In genomic region chr1:43205671-43206070, GRCh38 we compare ENCODE assay signal across 14 cellular contexts. TPM values are rescaled to one million over a fixed set of nuclear protein-coding genes. Genes with fewer than 3 reads are reported as not detected.
A peak's percentile ranks its signal among the peaks of the same experiment; 100 is the strongest.
DNase-seq lines count a peak whose midpoint lies in the region; ATAC-seq, FAIRE-seq and TF ChIP-seq lines count a peak whose summit lies in the region.
"Had no signal": no experiment of that assay in that cellular context is flagged by ENCODE, and none has a peak within 500 bp of the region (broad histone marks: within the 10 kb centered on the region; RNA-seq: fewer than 3 reads in every experiment).

No MANE protein-coding gene starts in this region.

- intact Hi-C loops in MCF 10A (cut with micrococcal nuclease) (no loop called here), breast epithelium (cut with DNase I; ENCODE audit: low total_unique reads) (no loop called here), upper lobe of right lung (cut with DNase I) (no loop called here)

- FAIRE-seq in astrocyte (lab: Jason Lieb, UNC) (no peak), keratinocyte (lab: Jason Lieb, UNC) (peak; percentile 46)
- FAIRE-seq: GM12891 had no signal

- H3K27me3 ChIP-seq in breast epithelium (no peaks in the 10 kb centered on the region), astrocyte (ENCODE audit: insufficient read depth, low read length) (no peaks in the 10 kb centered on the region), keratinocyte (ENCODE audit: control insufficient read depth, extremely low read depth, insufficient read depth, low read length) (no peaks in the 10 kb centered on the region), upper lobe of right lung (no peaks in the 10 kb centered on the region)

- H3K9me3 Mint-ChIP-seq in MCF 10A (ENCODE audit: unreplicated experiment) (no peaks in the 10 kb centered on the region), astrocyte (ENCODE audit: unreplicated experiment) (peaks cover 8% of the 10 kb centered on the region), progenitor cell of endocrine pancreas (ENCODE audit: low read depth) (peaks cover 8% of the 10 kb centered on the region)
- H3K9me3 Mint-ChIP-seq in naive thymus-derived CD8-positive, alpha-beta T cell, result peaks cover 3 to 16% (median 11%) of the 10 kb centered on the region in 9 donors

- peak; percentile 8 for DNase-seq in MCF 10A (ENCODE audit: unreplicated experiment)
- DNase-seq in breast epithelium (ENCODE audit: low spot score in 2 of 2), result no peak
- DNase-seq in astrocyte (ENCODE audit: low read depth), result peak; percentile 33
- no peak for DNase-seq in keratinocyte (ENCODE audit: low read depth, low spot score)
- no peak for DNase-seq in upper lobe of right lung
- DNase-seq in KBM-7, result no peak
- DNase-seq in progenitor cell of endocrine pancreas (ENCODE audit: low spot score, unreplicated experiment), result no peak
- DNase-seq in naive thymus-derived CD8-positive, alpha-beta T cell, result no peak
- DNase-seq: activated CD4-positive, alpha-beta T cell treated with anti-CD3 and anti-CD28 coated beads for 48 hours; NCI-H187; NCI-H774 had no signal

- H3K27ac ChIP-seq in breast epithelium, result no peak overlapping the region
- H3K27ac ChIP-seq in astrocyte (ENCODE audit: low read depth, low read length), result peak overlapping the region; percentile 94
- peak overlapping the region; percentile 91 for H3K27ac ChIP-seq in keratinocyte (ENCODE audit: control insufficient read depth, insufficient read depth, low read length)
- peak overlapping the region; percentile 7 for H3K27ac ChIP-seq in upper lobe of right lung
- H3K27ac ChIP-seq: 22Rv1 had no signal

- no peaks in the 10 kb centered on the region for H3K9me1 ChIP-seq in keratinocyte (ENCODE audit: control insufficient read depth, extremely low read depth, insufficient read depth, low read length)

- H3K36me3 Mint-ChIP-seq in MCF 10A (ENCODE audit: insufficient read depth, unreplicated experiment), result no peaks in the 10 kb centered on the region
- H3K36me3 Mint-ChIP-seq in astrocyte (ENCODE audit: low read depth, unreplicated experiment), result no peaks in the 10 kb centered on the region
- no peaks in the 10 kb centered on the region for H3K36me3 Mint-ChIP-seq in progenitor cell of endocrine pancreas (ENCODE audit: insufficient read depth)
- peaks cover 0 to 10% (median 0%) of the 10 kb centered on the region in 3 donors for H3K36me3 Mint-ChIP-seq in naive thymus-derived CD8-positive, alpha-beta T cell

- H3K79me2 ChIP-seq in astrocyte (ENCODE audit: insufficient read depth, low read length) (no peaks in the 10 kb centered on the region), keratinocyte (ENCODE audit: control insufficient read depth, insufficient read depth, low read length) (no peaks in the 10 kb centered on the region)

- in situ Hi-C loops in KBM-7 (cut with MboI; ENCODE audit: low pct_unique_long_range_greater_than_20kb, low sequenced_read_pairs), result no loop called here

- H3K4me2 ChIP-seq in astrocyte (ENCODE audit: low read length) (peak overlapping the region; percentile 80), keratinocyte (ENCODE audit: control insufficient read depth, extremely low read depth, insufficient read depth, low read depth, low read length) (peak overlapping the region; percentile 85)

- H3K27me3 Mint-ChIP-seq in MCF 10A (ENCODE audit: insufficient read depth, unreplicated experiment) (no peaks in the 10 kb centered on the region), astrocyte (ENCODE audit: low read depth, unreplicated experiment) (no peaks in the 10 kb centered on the region), progenitor cell of endocrine pancreas (no peaks in the 10 kb centered on the region)
- peaks cover 3 to 9% (median 5%) of the 10 kb centered on the region in 5 donors for H3K27me3 Mint-ChIP-seq in naive thymus-derived CD8-positive, alpha-beta T cell

- H3K4me3 ChIP-seq in breast epithelium (no peak overlapping the region), astrocyte (ENCODE audit: insufficient read depth, low read depth, low read length) (no peak overlapping the region), keratinocyte (ENCODE audit: control insufficient read depth in 2 of 3, extremely low read depth in 1 of 3, insufficient read depth in 2 of 3, low read depth in 1 of 3, low read length in 3 of 3) (no peak overlapping the region), upper lobe of right lung (no peak overlapping the region)

- POLR2A ChIA-PET in MCF 10A (lab: Yijun Ruan, JAX), result interaction anchor here (0.6 to 3.0 kb wide), 4 partner anchors 34 to 1121 kb away, joined by 3 to 20 read pairs (median 4); partner anchors contain the start of genes CFAP57, EBNA1BP2 and ELOVL1
- POLR2A ChIA-PET in naive thymus-derived CD8-positive, alpha-beta T cell (lab: Charles Lee), result interaction anchor here (0.6 kb wide), 1 partner anchor 741 kb away, joined by 3 read pairs; the partner anchor contains the start of gene IPO13

- H3K9ac ChIP-seq in astrocyte (ENCODE audit: low read length) (no peak overlapping the region), keratinocyte (ENCODE audit: control insufficient read depth, extremely low read depth, insufficient read depth, low read length) (peak overlapping the region; percentile 19)

- no peaks in the 10 kb centered on the region for H3K4me1 ChIP-seq in breast epithelium
- H3K4me1 ChIP-seq in astrocyte (ENCODE audit: insufficient read depth, low read length), result peaks cover 26% of the 10 kb centered on the region
- H3K4me1 ChIP-seq in keratinocyte (ENCODE audit: control insufficient read depth, extremely low read depth, insufficient read depth, low read length), result peaks cover 31% of the 10 kb centered on the region
- H3K4me1 ChIP-seq in upper lobe of right lung, result peaks cover 19% of the 10 kb centered on the region

- H3K9me3 ChIP-seq in breast epithelium (no peaks in the 10 kb centered on the region), astrocyte (ENCODE audit: insufficient read depth, low read depth, low read length) (no peaks in the 10 kb centered on the region), keratinocyte (ENCODE audit: control insufficient read depth, low read depth, low read length) (no peaks in the 10 kb centered on the region), upper lobe of right lung (no peaks in the 10 kb centered on the region)

- no peak overlapping the region for H3K4me3 Mint-ChIP-seq in MCF 10A (ENCODE audit: unreplicated experiment)
- H3K4me3 Mint-ChIP-seq in astrocyte (ENCODE audit: unreplicated experiment), result no peak overlapping the region
- no peak overlapping the region for H3K4me3 Mint-ChIP-seq in progenitor cell of endocrine pancreas (ENCODE audit: low read depth)
- no peak overlapping the region for H3K4me3 Mint-ChIP-seq in naive thymus-derived CD8-positive, alpha-beta T cell
- H3K4me3 Mint-ChIP-seq: memory B cell had no signal

- dilution Hi-C loops in keratinocyte (cut with MboI; ENCODE audit: extremely low pct_ligation_motif_present, low sequenced_read_pairs), result no loop called here

- no peak for TF ChIP-seq POLR2A in breast epithelium (IDR thresholded peaks at IDR 0.05)

- CTCF ChIA-PET in MCF 10A (lab: Yijun Ruan, JAX), result interaction anchor here (0.8 to 1.4 kb wide), 4 partner anchors 10 to 207 kb away, joined by 3 to 8 read pairs (median 4); partner anchors contain the start of genes CFAP57 and EBNA1BP2

- ATAC-seq in upper lobe of right lung, result no peak
- no peak for ATAC-seq in naive thymus-derived CD8-positive, alpha-beta T cell

- BruUV-seq in MCF 10A (replicated peaks; lab: Mats Ljungman, UMichigan), result no TSS peak

- H3K4me1 Mint-ChIP-seq in MCF 10A (ENCODE audit: insufficient read depth, unreplicated experiment) (peaks cover 18% of the 10 kb centered on the region), astrocyte (ENCODE audit: low read depth, unreplicated experiment) (peaks cover 30% of the 10 kb centered on the region), progenitor cell of endocrine pancreas (ENCODE audit: low read depth) (peaks cover 10% of the 10 kb centered on the region)
- no peaks in the 10 kb centered on the region for H3K4me1 Mint-ChIP-seq in naive thymus-derived CD8-positive, alpha-beta T cell

- H2AFZ ChIP-seq in astrocyte (ENCODE audit: low read depth, low read length), result peak overlapping the region; percentile 38
- H2AFZ ChIP-seq in keratinocyte (ENCODE audit: control insufficient read depth, low read length), result peak overlapping the region; percentile 5

- TF ChIP-seq CTCF in MCF 10A (IDR thresholded peaks at IDR 0.05; ENCODE audit: unreplicated experiment), result no peak
- no peak for TF ChIP-seq CTCF in breast epithelium (IDR thresholded peaks at IDR 0.05)
- TF ChIP-seq CTCF in astrocyte (IDR thresholded peaks at IDR 0.05; ENCODE audit: insufficient read depth, low read depth, low read length), result no peak
- TF ChIP-seq CTCF in keratinocyte (optimal IDR thresholded peaks at IDR 0.05 in 1 of 3, IDR thresholded peaks at IDR 0.05 in 1 of 3, conservative IDR thresholded peaks at IDR 0.05 in 1 of 3; ENCODE audit: extremely low read depth in 1 of 3, insufficient read depth in 2 of 3, low read length in 3 of 3), result no peak
- TF ChIP-seq CTCF in upper lobe of right lung (IDR thresholded peaks at IDR 0.05), result no peak
- TF ChIP-seq CTCF in progenitor cell of endocrine pancreas (IDR thresholded peaks at IDR 0.05; ENCODE audit: unreplicated experiment), result no peak

- H4K20me1 ChIP-seq in astrocyte (ENCODE audit: insufficient read depth, low read length) (no peaks in the 10 kb centered on the region), keratinocyte (ENCODE audit: control insufficient read depth, extremely low read depth, insufficient read depth, low read length) (no peaks in the 10 kb centered on the region)

- H3K27ac Mint-ChIP-seq in MCF 10A (ENCODE audit: low read depth, unreplicated experiment), result peak overlapping the region; percentile 89
- peak overlapping the region; percentile 97 for H3K27ac Mint-ChIP-seq in astrocyte (ENCODE audit: unreplicated experiment)
- H3K27ac Mint-ChIP-seq in progenitor cell of endocrine pancreas, result no peak overlapping the region
- H3K27ac Mint-ChIP-seq in naive thymus-derived CD8-positive, alpha-beta T cell, result no peak overlapping the region
- H3K27ac Mint-ChIP-seq: memory B cell had no signal

- H3K36me3 ChIP-seq in breast epithelium, result no peaks in the 10 kb centered on the region
- no peaks in the 10 kb centered on the region for H3K36me3 ChIP-seq in astrocyte (ENCODE audit: insufficient read depth, low read length)
- no peaks in the 10 kb centered on the region for H3K36me3 ChIP-seq in keratinocyte (ENCODE audit: control insufficient read depth in 2 of 2, extremely low read depth in 1 of 2, insufficient read depth in 2 of 2, low read length in 2 of 2)
- H3K36me3 ChIP-seq in upper lobe of right lung, result no peaks in the 10 kb centered on the region

RNA-seq across cellular contexts. Expression of gene CFAP57, which starts 33.5 kb away (rescaled TPM):
- total RNA-seq in MCF 10A (2022) (0.17 and 0.44 TPM in 2 replicates), breast epithelium (under 1 TPM; 0.16 to 0.88 (median 0.66) TPM), astrocyte (0.18 and 0.29 TPM in 2 replicates), upper lobe of right lung (0.17 TPM), progenitor cell of endocrine pancreas (2.2 and 2.3 TPM in 2 replicates)
- 0.24 to 0.39 TPM (median 0.32 TPM) in 3 replicates for polyA plus RNA-seq in keratinocyte
- 0.37 TPM for polyA plus RNA-seq in keratinocyte (2011; ENCODE audit: low read depth)
- 0.16 and 0.22 TPM in 2 replicates for polyA plus RNA-seq in keratinocyte (2011; cell fraction: cytosol; rRNA removed)
- polyA plus RNA-seq in keratinocyte (2011; cell fraction: nucleus; rRNA removed), result 0.43 and 0.45 TPM in 2 replicates
- polyA plus RNA-seq in keratinocyte (2012; ENCODE audit: low replicate concordance), result 0.13 and 0.22 TPM in 2 replicates
- polyA minus RNA-seq in keratinocyte, result 0.10 to 0.22 TPM in 2 of 3 replicates, not detected in the other
- not detected for polyA minus RNA-seq in keratinocyte (2011; cell fraction: cytosol; rRNA and poly(A)+ RNA removed)
- polyA minus RNA-seq in keratinocyte (2011; cell fraction: nucleus; rRNA and poly(A)+ RNA removed), result 0.53 and 0.78 TPM in 2 replicates
- not detected for total RNA-seq in naive thymus-derived CD8-positive, alpha-beta T cell
- polyA plus RNA-seq in naive thymus-derived CD8-positive, alpha-beta T cell, result under 1 TPM in 1 of 3 donors, not detected in 2; 0.04 TPM

RNA-seq across cellular contexts. Expression of gene EBNA1BP2, which starts 33.6 kb away (rescaled TPM):
- 159 and 171 TPM in 2 replicates for total RNA-seq in MCF 10A (2022)
- total RNA-seq in breast epithelium, result 10 to 100 TPM; 34.9 to 61.6 (median 46.4) TPM
- total RNA-seq in astrocyte, result 70.1 and 81.6 TPM in 2 replicates
- 53.2 to 140 TPM (median 122 TPM) in 3 replicates for polyA plus RNA-seq in keratinocyte
- 143 TPM for polyA plus RNA-seq in keratinocyte (2011; ENCODE audit: low read depth)
- 79.5 and 96.5 TPM in 2 replicates for polyA plus RNA-seq in keratinocyte (2011; cell fraction: cytosol; rRNA removed)
- polyA plus RNA-seq in keratinocyte (2011; cell fraction: nucleus; rRNA removed), result 78.2 and 80.3 TPM in 2 replicates
- 81.7 and 163 TPM in 2 replicates for polyA plus RNA-seq in keratinocyte (2012; ENCODE audit: low replicate concordance)
- polyA minus RNA-seq in keratinocyte, result 25.0 to 43.8 TPM (median 43.6 TPM) in 3 replicates
- polyA minus RNA-seq in keratinocyte (2011; cell fraction: cytosol; rRNA and poly(A)+ RNA removed), result 46.4 TPM
- 19.8 and 28.1 TPM in 2 replicates for polyA minus RNA-seq in keratinocyte (2011; cell fraction: nucleus; rRNA and poly(A)+ RNA removed)
- 28.1 TPM for total RNA-seq in upper lobe of right lung
- total RNA-seq in progenitor cell of endocrine pancreas, result 48.8 and 51.7 TPM in 2 replicates
- total RNA-seq in naive thymus-derived CD8-positive, alpha-beta T cell, result 10 to 100 TPM; 27.3 to 30.4 TPM
- polyA plus RNA-seq in naive thymus-derived CD8-positive, alpha-beta T cell, result 10 to 100 TPM; 50.9 to 57.4 (median 54.9) TPM

Comparison
In these comparisons a context has a peak if more than half of its experiments do, and no peak if none do; other contexts are left out.
1. DNase-seq: peak in MCF 10A (single experiment) and astrocyte (single experiment); none in breast epithelium (0 of 2), keratinocyte (single experiment), upper lobe of right lung (single experiment), KBM-7 (single experiment), progenitor cell of endocrine pancreas (single experiment) and naive thymus-derived CD8-positive, alpha-beta T cell (0 of 10).
2. H3K27ac Mint-ChIP-seq: peak in MCF 10A (single experiment) and astrocyte (single experiment); none in progenitor cell of endocrine pancreas (single experiment) and naive thymus-derived CD8-positive, alpha-beta T cell (0 of 10).
3. H3K27ac ChIP-seq: peak in astrocyte (single experiment), keratinocyte (single experiment) and upper lobe of right lung (single experiment); none in breast epithelium (0 of 2).